In genomic region chr20:44021900-44022299, GRCh38 we compare ENCODE assay signal across 16 cellular contexts.
A peak's percentile ranks its signal among the peaks of the same experiment; 100 is the strongest.
DNase-seq lines count a peak whose midpoint lies in the region; ATAC-seq and TF ChIP-seq lines count a peak whose summit lies in the region.
"Had no signal": no experiment of that assay in that cellular context is flagged by ENCODE, and none has a peak within 500 bp of the region (broad histone marks: within the 10 kb centered on the region; RNA-seq: fewer than 3 reads in every experiment).

No MANE protein-coding gene starts in this region.

- peaks cover 14% of the 10 kb centered on the region; the same call in 1 of the 2 replicates for H4K20me1 ChIP-seq in IMR-90 (ENCODE audit: insufficient read depth, low read length)

- no peaks in the 10 kb centered on the region for H3K36me3 Mint-ChIP-seq in activated CD8-positive, alpha-beta memory T cell treated with anti-CD3 and anti-CD28 coated beads, Interleukin-2, amount 10 ng/mL, durations not matched to agents 7 days and 5 days
- H3K36me3 Mint-ChIP-seq in T-helper 17 cell (ENCODE audit: low read depth) = no peaks in the 10 kb centered on the region
- H3K36me3 Mint-ChIP-seq: CD4-positive, CD25-positive, alpha-beta regulatory T cell had no signal

- dilution Hi-C loops in IMR-90 (cut with HindIII; ENCODE audit: low sequenced_read_pairs, unreplicated experiment) = no loop called here

- H2BK15ac ChIP-seq in IMR-90 (ENCODE audit: low read depth, low read length) = no peak overlapping the region

- H3K4me2 ChIP-seq in IMR-90 (ENCODE audit: low read depth, low read length) = no peak overlapping the region
- H3K4me2 ChIP-seq: BLaER1 treated with 17β-estradiol and CSF1 and Interleukin-3, amounts not matched to agents 10 nM and 100 nM had no signal

- no peak overlapping the region for H3K23ac ChIP-seq in IMR-90 (ENCODE audit: low read depth, low read length)

- H3K4me3 Mint-ChIP-seq in activated CD8-positive, alpha-beta memory T cell treated with anti-CD3 and anti-CD28 coated beads, Interleukin-2, amount 10 ng/mL, durations not matched to agents 7 days and 5 days = no peak overlapping the region
- no peak overlapping the region for H3K4me3 Mint-ChIP-seq in T-helper 17 cell

- H2AK9ac ChIP-seq in IMR-90 (replicated peaks; ENCODE audit: low read depth, low read length, poor library complexity) = peak overlapping the region; percentile 15

- H3K36me3 ChIP-seq in IMR-90 (ENCODE audit: control insufficient read depth, insufficient read depth, low read length) = no peaks in the 10 kb centered on the region; the same call in 1 of the 2 replicates
- H3K36me3 ChIP-seq: BLaER1 treated with 17β-estradiol and CSF1 and Interleukin-3, amounts not matched to agents 10 nM and 100 nM; HAP-1 had no signal

- no peak overlapping the region for H3K56ac ChIP-seq in IMR-90 (ENCODE audit: extremely low read depth, insufficient read depth, low read length)

- H4K8ac ChIP-seq in IMR-90 (ENCODE audit: low read depth in 2 of 2, low read length in 2 of 2) = no peak overlapping the region

- H3K9me3 ChIP-seq in IMR-90 (ENCODE audit: control insufficient read depth, insufficient read depth, low read length) = no peaks in the 10 kb centered on the region
- H3K9me3 ChIP-seq in T-helper 17 cell (ENCODE audit: control insufficient read depth, low read length, poor library complexity, severe bottlenecking) = no peaks in the 10 kb centered on the region
- H3K9me3 ChIP-seq: BLaER1 treated with 17β-estradiol and CSF1 and Interleukin-3, amounts not matched to agents 10 nM and 100 nM; HAP-1 had no signal

- DNase-seq in activated CD8-positive, alpha-beta memory T cell treated with anti-CD3 and anti-CD28 coated beads, Interleukin-2, amount 50 U/mL, for 48 hours = peak; percentile 40
- DNase-seq in activated CD8-positive, alpha-beta memory T cell treated with anti-CD3 and anti-CD28 coated beads, Interleukin-2, amount 10 ng/mL, durations not matched to agents 7 days and 5 days = no peak
- DNase-seq in IMR-90 (no peak), T-helper 17 cell (no peak), left lobe of liver (ENCODE audit: low spot score) (peak; percentile 33), DMS153 (lab: John Stamatoyannopoulos, UW) (no peak), RKO (ENCODE audit: low spot score) (no peak)
- DNase-seq: ACHN; CD4-positive, CD25-positive, alpha-beta regulatory T cell; DMS 273 treated with DMSO at 0.1 percent for 48 hours; DMS79 had no signal

- no peak overlapping the region for H3K18ac ChIP-seq in IMR-90 (ENCODE audit: low read depth, low read length)

- H3K4ac ChIP-seq in IMR-90 (ENCODE audit: low read depth, low read length) = no peak overlapping the region

- no peak overlapping the region for H4K91ac ChIP-seq in IMR-90 (ENCODE audit: insufficient read depth, low read depth, low read length)

- POLR2A ChIA-PET in IMR-90 (lab: Charles Lee; ENCODE audit: unreplicated experiment) = no interaction called here

- no peak overlapping the region for H2BK5ac ChIP-seq in IMR-90 (ENCODE audit: low read depth, low read length, poor library complexity, severe bottlenecking)

- no peak for TF ChIP-seq POLR2A in IMR-90 (IDR thresholded peaks at IDR 0.05; ENCODE audit: low read depth, low read length)

- H4K5ac ChIP-seq in IMR-90 (ENCODE audit: low read depth, low read length) = no peak overlapping the region

- no peak overlapping the region for H2AFZ ChIP-seq in IMR-90 (replicated peaks; ENCODE audit: low read length, poor library complexity)

- H3K27ac Mint-ChIP-seq in activated CD8-positive, alpha-beta memory T cell treated with anti-CD3 and anti-CD28 coated beads, Interleukin-2, amount 10 ng/mL, durations not matched to agents 7 days and 5 days = no peak overlapping the region
- peak overlapping the region; percentile 67 for H3K27ac Mint-ChIP-seq in T-helper 17 cell
- H3K27ac Mint-ChIP-seq: CD4-positive, CD25-positive, alpha-beta regulatory T cell had no signal

- CTCF ChIA-PET in activated CD8-positive, alpha-beta memory T cell treated with anti-CD3 and anti-CD28 coated beads, Interleukin-2, amount 10 ng/mL, durations not matched to agents 7 days and 5 days (lab: Charles Lee) = no interaction called here
- CTCF ChIA-PET in IMR-90 (lab: Yijun Ruan, JAX) = no interaction called here

- H3K4me1 ChIP-seq in IMR-90 (ENCODE audit: control insufficient read depth, insufficient read depth, low read length) = peaks cover 19% of the 10 kb centered on the region

- no peak for TF ChIP-seq CTCF in IMR-90 (conservative IDR thresholded peaks at IDR 0.05; ENCODE audit: low read depth, low read length)

- WGBS in IMR-90 (ENCODE audit: extremely low coverage in 2 of 2, insufficient read length in 1 of 2), 2 experiments = 100% methylated on average over 3 of the region's 10 CpGs; no CpG with 5 or more reads in 1 of the 2 experiments

- no peak overlapping the region for H2AK5ac ChIP-seq in IMR-90 (ENCODE audit: low read depth, low read length)

- no peak overlapping the region for H3K14ac ChIP-seq in IMR-90 (replicated peaks; ENCODE audit: low read depth, low read length)

- no peaks in the 10 kb centered on the region for H3K27me3 ChIP-seq in IMR-90 (ENCODE audit: control insufficient read depth, insufficient read depth, low read length)

- H3K4me1 Mint-ChIP-seq in activated CD8-positive, alpha-beta memory T cell treated with anti-CD3 and anti-CD28 coated beads, Interleukin-2, amount 10 ng/mL, durations not matched to agents 7 days and 5 days = peaks cover 27% of the 10 kb centered on the region
- peaks cover 28% of the 10 kb centered on the region for H3K4me1 Mint-ChIP-seq in T-helper 17 cell

- H3K9ac ChIP-seq in IMR-90 (ENCODE audit: low read depth, low read length) = no peak overlapping the region
- H3K9ac ChIP-seq: BLaER1 treated with 17β-estradiol and CSF1 and Interleukin-3, amounts not matched to agents 10 nM and 100 nM had no signal

- H3K79me1 ChIP-seq in IMR-90 (ENCODE audit: low read depth in 1 of 2, low read length in 2 of 2) = peaks cover 17 to 76% of the 10 kb centered on the region in 2 experiments; a peak in 3 of 4 replicates

- no peak overlapping the region for H2BK120ac ChIP-seq in IMR-90 (ENCODE audit: low read depth, low read length)

- BruUV-seq in IMR-90 (replicated peaks; lab: Mats Ljungman, UMichigan) = no TSS peak

- no peak for TF ChIP-seq RAD21 in IMR-90 (IDR thresholded peaks at IDR 0.05; ENCODE audit: low read length)

- no peak overlapping the region for H2BK20ac ChIP-seq in IMR-90 (ENCODE audit: low read depth, low read length)

- H3K9me1 ChIP-seq in IMR-90 (ENCODE audit: insufficient read depth, low read length) = peaks cover 31% of the 10 kb centered on the region

- peaks cover 88% of the 10 kb centered on the region for H3K27me3 Mint-ChIP-seq in activated CD8-positive, alpha-beta memory T cell treated with anti-CD3 and anti-CD28 coated beads, Interleukin-2, amount 10 ng/mL, durations not matched to agents 7 days and 5 days
- peaks cover 20% of the 10 kb centered on the region for H3K27me3 Mint-ChIP-seq in T-helper 17 cell

- no peak for ATAC-seq in activated CD8-positive, alpha-beta memory T cell treated with anti-CD3 and anti-CD28 coated beads, Interleukin-2, amount 10 ng/mL, durations not matched to agents 7 days and 5 days
- no peak for ATAC-seq in IMR-90 (ENCODE audit: low read depth)
- no peak for ATAC-seq in T-helper 17 cell
- no peak for ATAC-seq in left lobe of liver
- no peak for ATAC-seq in HG02970 (IDR thresholded peaks at IDR 0.05; ENCODE audit: low FRiP score, unreplicated experiment)
- ATAC-seq: GM12878, HepG2 had no signal

- in situ Hi-C loops in IMR-90 (cut with MboI; ENCODE audit: low sequenced_read_pairs) = no loop called here

- no peaks in the 10 kb centered on the region for H3K9me3 Mint-ChIP-seq in activated CD8-positive, alpha-beta memory T cell treated with anti-CD3 and anti-CD28 coated beads, Interleukin-2, amount 10 ng/mL, durations not matched to agents 7 days and 5 days (ENCODE audit: low read depth)
- H3K9me3 Mint-ChIP-seq: CD4-positive, CD25-positive, alpha-beta regulatory T cell had no signal

- H3K27ac ChIP-seq in IMR-90 (ENCODE audit: insufficient read depth, low read length) = no peak overlapping the region
- H3K27ac ChIP-seq: BLaER1 treated with 17β-estradiol and CSF1 and Interleukin-3, amounts not matched to agents 10 nM and 100 nM had no signal

- intact Hi-C loops in IMR-90 (cut with micrococcal nuclease) = no loop called here

- H3K4me3 ChIP-seq in IMR-90 (ENCODE audit: insufficient read depth, low read depth, low read length) = no peak overlapping the region
- H3K4me3 ChIP-seq: BLaER1 treated with 17β-estradiol and CSF1 and Interleukin-3, amounts not matched to agents 10 nM and 100 nM; GM12878; HAP-1 had no signal

TF ChIP-seq in IMR-90, 13 proteins besides CTCF, POLR2A, EP300 and RAD21 (continues in another document):
- TF ChIP-seq MAFK (IDR thresholded peaks at IDR 0.05; ENCODE audit: low read depth, low read length) = no peak
- TF ChIP-seq NFE2L2 (IDR thresholded peaks at IDR 0.05; ENCODE audit: low read depth, low read length) = no peak
- TF ChIP-seq RCOR1 (IDR thresholded peaks at IDR 0.05; ENCODE audit: insufficient replicate concordance, low read length) = no peak
- TF ChIP-seq, protein P1, sequence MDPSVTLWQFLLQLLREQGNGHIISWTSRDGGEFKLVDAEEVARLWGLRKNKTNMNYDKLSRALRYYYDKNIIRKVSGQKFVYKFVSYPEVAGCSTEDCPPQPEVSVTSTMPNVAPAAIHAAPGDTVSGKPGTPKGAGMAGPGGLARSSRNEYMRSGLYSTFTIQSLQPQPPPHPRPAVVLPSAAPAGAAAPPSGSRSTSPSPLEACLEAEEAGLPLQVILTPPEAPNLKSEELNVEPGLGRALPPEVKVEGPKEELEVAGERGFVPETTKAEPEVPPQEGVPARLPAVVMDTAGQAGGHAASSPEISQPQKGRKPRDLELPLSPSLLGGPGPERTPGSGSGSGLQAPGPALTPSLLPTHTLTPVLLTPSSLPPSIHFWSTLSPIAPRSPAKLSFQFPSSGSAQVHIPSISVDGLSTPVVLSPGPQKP (IDR thresholded peaks at IDR 0.05; ENCODE audit: borderline replicate concordance, low read depth, low read length) = no peak
- no peak for TF ChIP-seq FOS (IDR thresholded peaks at IDR 0.05; ENCODE audit: low read depth, low read length)
- no peak for TF ChIP-seq MXI1 (IDR thresholded peaks at IDR 0.05; ENCODE audit: borderline replicate concordance, low read depth, low read length)
- TF ChIP-seq CEBPB (IDR thresholded peaks at IDR 0.05; ENCODE audit: low read depth, low read length) = no peak
- TF ChIP-seq CHD1 (IDR thresholded peaks at IDR 0.05; ENCODE audit: low read depth, low read length) = no peak
- no peak for TF ChIP-seq RFX5 (IDR thresholded peaks at IDR 0.05; ENCODE audit: low read depth, low read length)
- no peak for TF ChIP-seq USF2 (IDR thresholded peaks at IDR 0.05; ENCODE audit: low read depth, low read length)
- TF ChIP-seq MAZ (IDR thresholded peaks at IDR 0.05; ENCODE audit: borderline replicate concordance, low read depth, low read length) = no peak

Comparison
In these comparisons a context has a peak if more than half of its experiments do, and no peak if none do; other contexts are left out.
1. DNase-seq: peak in activated CD8-positive, alpha-beta memory T cell treated with anti-CD3 and anti-CD28 coated beads, Interleukin-2, amount 50 U/mL, for 48 hours (single experiment) and left lobe of liver (single experiment); none in activated CD8-positive, alpha-beta memory T cell treated with anti-CD3 and anti-CD28 coated beads, Interleukin-2, amount 10 ng/mL, durations not matched to agents 7 days and 5 days (single experiment), IMR-90 (single experiment), T-helper 17 cell (0 of 3), DMS153 (single experiment) and RKO (single experiment).